10 cellular contexts compared by ENCODE assay signal in genomic region chr9:93131599-93132286, GRCh38. TPM values are rescaled to one million over a fixed set of nuclear protein-coding genes. Genes with fewer than 3 reads are reported as not detected.
A peak's percentile ranks its signal among the peaks of the same experiment; 100 is the strongest.
DNase-seq lines count a peak whose midpoint lies in the region; ATAC-seq, FAIRE-seq and TF ChIP-seq lines count a peak whose summit lies in the region.
"Had no signal": no experiment of that assay in that cellular context is flagged by ENCODE, and none has a peak within 500 bp of the region (broad histone marks: within the 10 kb centered on the region; RNA-seq: fewer than 3 reads in every experiment).

No MANE protein-coding gene starts in this region.

- no peak for FAIRE-seq in GM12878 (lab: Jason Lieb, UNC)
- FAIRE-seq: RCC 7860 had no signal

- H3K4me3 Mint-ChIP-seq in activated T-cell treated with anti-CD3 and anti-CD28 coated beads, Interleukin-2, amount 50 U/mL, for 72 hours = peak overlapping the region; percentile 94 to 96
- H3K4me3 Mint-ChIP-seq in memory B cell = no peak overlapping the region

- TF ChIP-seq CTCF in GM12878 (IDR thresholded peaks at IDR 0.05 in 2 of 3, conservative IDR thresholded peaks at IDR 0.05 in 1 of 3; ENCODE audit: control insufficient read depth in 2 of 3, extremely low read depth in 1 of 3, insufficient read depth in 1 of 3, low read depth in 3 of 3, low read length in 3 of 3) (no peak), thoracic aorta (IDR thresholded peaks at IDR 0.05) (no peak)

- intact Hi-C loops in GM12878 (cut with micrococcal nuclease; ENCODE audit: unreplicated experiment) = no loop called here

- H3K36me3 ChIP-seq in GM12878 (ENCODE audit: control insufficient read depth in 2 of 2, insufficient read depth in 2 of 2, low read length in 1 of 2) (no peaks in the 10 kb centered on the region), thoracic aorta (no peaks in the 10 kb centered on the region)

- H3K27ac ChIP-seq in GM12878 (ENCODE audit: control insufficient read depth, insufficient read depth) (no peak overlapping the region; the same call in 1 of the 2 replicates), thoracic aorta (peak overlapping the region; percentile 96 to 97)

- H3K4me3 ChIP-seq in GM12878 (no peak overlapping the region), thoracic aorta (peak overlapping the region; percentile 79)

- no peak overlapping the region for H3K9ac ChIP-seq in GM12878 (ENCODE audit: control insufficient read depth, insufficient read depth, low read length)

- BruUV-seq in GM12878 (replicated peaks; lab: Mats Ljungman, UMichigan) = no TSS peak

- TF ChIP-seq EP300 in GM12878 (IDR thresholded peaks at IDR 0.05; ENCODE audit: borderline replicate concordance in 1 of 2, control insufficient read depth in 1 of 2, low read depth in 2 of 2, low read length in 2 of 2) = no peak

- no peak for TF ChIP-seq RAD21 in GM12878 (IDR thresholded peaks at IDR 0.05; ENCODE audit: insufficient read depth, low read depth, low read length)

- H3K4me1 ChIP-seq in GM12878 (ENCODE audit: control insufficient read depth, insufficient read depth, low read length) (peaks cover 32% of the 10 kb centered on the region), thoracic aorta (ENCODE audit: control insufficient read depth in 1 of 2, low read depth in 2 of 2) (peaks cover 55 to 77% of the 10 kb centered on the region in 2 donors)

- H3K4me2 ChIP-seq in GM12878 (ENCODE audit: control insufficient read depth, insufficient read depth) = peak overlapping the region; percentile 95

- 70% methylated on average over 13 of the region's 13 CpGs for WGBS in GM12878 (ENCODE audit: insufficient coverage, insufficient replicate concordance, low lambda C conversion rate, missing lambda C conversion rate)

- CTCF ChIA-PET in GM12878 (lab: Yijun Ruan, JAX) = interaction anchor here (0.5 kb wide), 1 partner anchor 334 kb away, joined by 3 read pairs; no protein-coding TSS in a partner anchor

- TF ChIP-seq POLR2A in GM12878 (IDR thresholded peaks at IDR 0.05; ENCODE audit: low read depth, low read length) (no peak), erythroblast (IDR thresholded peaks at IDR 0.05; ENCODE audit: low read length) (no peak)

- no peak for ATAC-seq in activated T-cell treated with anti-CD3 and anti-CD28 coated beads, Interleukin-2, amount 50 U/mL, for 72 hours (replicated peaks in 1 of 2)
- ATAC-seq in GM12878 (no peak), memory B cell (ENCODE audit: low read depth) (no peak), thoracic aorta (ENCODE audit: insufficient number of reproducible peaks, low FRiP score, low read depth) (no peak), GM18909 (IDR thresholded peaks at IDR 0.05; ENCODE audit: poor library complexity, unreplicated experiment) (no peak), HG02798 (IDR thresholded peaks at IDR 0.05; ENCODE audit: poor library complexity, unreplicated experiment) (no peak)

- no peaks in the 10 kb centered on the region for H3K27me3 Mint-ChIP-seq in activated T-cell treated with anti-CD3 and anti-CD28 coated beads, Interleukin-2, amount 50 U/mL, for 72 hours (ENCODE audit: low read depth)
- no peaks in the 10 kb centered on the region for H3K27me3 Mint-ChIP-seq in memory B cell

- in situ Hi-C loops in GM12878 (cut with MboI) = no loop called here

- no peaks in the 10 kb centered on the region for H3K9me3 Mint-ChIP-seq in activated T-cell treated with anti-CD3 and anti-CD28 coated beads, Interleukin-2, amount 50 U/mL, for 72 hours
- H3K9me3 Mint-ChIP-seq in memory B cell = no peaks in the 10 kb centered on the region

- SMC1A ChIA-PET in GM12878 (lab: Charles Lee; ENCODE audit: uncharacterized antibody, unreplicated experiment) = interaction anchor here (1.2 to 2.5 kb wide), 2 partner anchors 12 to 23 kb away, joined by 4 to 6 read pairs; no protein-coding TSS in a partner anchor

- peak overlapping the region; percentile 84 for H3K27ac Mint-ChIP-seq in activated T-cell treated with anti-CD3 and anti-CD28 coated beads, Interleukin-2, amount 50 U/mL, for 72 hours
- H3K27ac Mint-ChIP-seq in memory B cell = peak overlapping the region; percentile 99

- DNase-seq in activated T-cell treated with anti-CD3 and anti-CD28 coated beads, Interleukin-2, amount 50 U/mL, for 72 hours = no peak
- DNase-seq in activated T-cell treated with anti-CD3 and anti-CD28 coated beads, Interleukin-2, amount 50 U/mL, for 1 hour = no peak
- DNase-seq in GM12878 (ENCODE audit: low read depth, low spot score) (no peak), memory B cell (ENCODE audit: low spot score in 2 of 2) (no peak), thoracic aorta (ENCODE audit: low spot score) (no peak), erythroblast (lab: John Stamatoyannopoulos, UW) (no peak)
- DNase-seq: NCI-H1417 had no signal

- no peak overlapping the region for H2AFZ ChIP-seq in GM12878 (ENCODE audit: control insufficient read depth, low read depth, low read length)

- POLR2A ChIA-PET in GM12878 (lab: Charles Lee) = interaction anchor here (0.5 to 1.0 kb wide), 3 partner anchors 11 to 81 kb away, joined by 3 to 5 read pairs (median 3); no protein-coding TSS in a partner anchor

- RAD21 ChIA-PET in GM12878 (lab: Charles Lee; ENCODE audit: unreplicated experiment) = interaction anchor here (5.4 kb wide), 1 partner anchor 23 kb away, joined by 21 read pairs; no protein-coding TSS in a partner anchor

- H3K27me3 ChIP-seq in GM12878 (replicated peaks in 1 of 2; ENCODE audit: control insufficient read depth in 2 of 2, insufficient read depth in 2 of 2, low read length in 1 of 2) (no peaks in the 10 kb centered on the region; a peak in 1 of 4 replicates), thoracic aorta (replicated peaks; ENCODE audit: insufficient read depth) (no peaks in the 10 kb centered on the region)

- peaks cover 86% of the 10 kb centered on the region for H3K4me1 Mint-ChIP-seq in activated T-cell treated with anti-CD3 and anti-CD28 coated beads, Interleukin-2, amount 50 U/mL, for 72 hours (ENCODE audit: low read depth)
- H3K4me1 Mint-ChIP-seq in memory B cell = peaks cover 18% of the 10 kb centered on the region

- peaks cover 4% of the 10 kb centered on the region in 2 donors for H3K36me3 Mint-ChIP-seq in activated T-cell treated with anti-CD3 and anti-CD28 coated beads, Interleukin-2, amount 50 U/mL, for 72 hours (ENCODE audit: insufficient read depth in 2 of 2)
- no peaks in the 10 kb centered on the region for H3K36me3 Mint-ChIP-seq in memory B cell

- H3K9me3 ChIP-seq in GM12878 (replicated peaks; ENCODE audit: control insufficient read depth, insufficient read depth, low read length) = no peaks in the 10 kb centered on the region
- no peaks in the 10 kb centered on the region for H3K9me3 ChIP-seq in thoracic aorta

- H4K20me1 ChIP-seq in GM12878 (ENCODE audit: control insufficient read depth, insufficient read depth) = no peaks in the 10 kb centered on the region

- peaks cover 12% of the 10 kb centered on the region for H3K79me2 ChIP-seq in GM12878 (ENCODE audit: control insufficient read depth, insufficient read depth, low read length)

RNA-seq across cellular contexts. Expression of gene NINJ1, which starts 2.3 kb away (rescaled TPM):
- 100 to 1,000 TPM; 121 to 124 TPM for total RNA-seq in activated T-cell treated with anti-CD3 and anti-CD28 coated beads, Interleukin-2, amount 50 U/mL, for 72 hours
- total RNA-seq in GM12878 (2013; cell fraction: nucleolus; rRNA removed) = 38.5 and 41.6 TPM in 2 replicates
- 18.6 and 23.0 TPM in 2 replicates for total RNA-seq in GM12878 (2014; rRNA removed)
- 8.0 TPM in 2 replicates for total RNA-seq in GM12878 (2014; rRNA removed; fragmentation: Illumina TruSeq; extraction: Trizol)
- 15.1 and 16.6 TPM in 2 replicates for total RNA-seq in GM12878 (2021)
- 13.3 TPM for polyA plus RNA-seq in GM12878 (2011; ENCODE audit: low read depth)
- polyA plus RNA-seq in GM12878 (2011; rRNA removed) = 12.7 and 33.5 TPM in 2 replicates
- 55.7 and 66.8 TPM in 2 replicates for polyA plus RNA-seq in GM12878 (2011; cell fraction: cytosol; rRNA removed)
- 48.8 and 50.5 TPM in 2 replicates for polyA plus RNA-seq in GM12878 (2011; cell fraction: nucleus; rRNA removed)
- polyA plus RNA-seq in GM12878 (2012) = 25.3 and 27.1 TPM in 2 replicates
- 2.5 and 8.7 TPM in 2 replicates for polyA plus RNA-seq in GM12878 (2014; fragmentation: Illumina TruSeq; extraction: Trizol)
- 1 to 10 TPM in 1 of 2 experiments, under 1 TPM in 1; 0.64 to 2.5 TPM for polyA plus RNA-seq in GM12878 (2014; fragmentation: Nextera tagmentation; extraction: Ambion mirVana)
- 23.7 and 27.5 TPM in 2 replicates for polyA plus RNA-seq in GM12878 (2014; rRNA removed)
- polyA plus RNA-seq in GM12878 (2016; fragmentation: Nextera tagmentation; extraction: Ambion mirVana) = 10 to 100 TPM; 19.1 to 19.3 TPM
- polyA minus RNA-seq in GM12878 (2011; rRNA and poly(A)+ RNA removed) = 21.6 and 36.2 TPM in 2 replicates
- polyA minus RNA-seq in GM12878 (2011; cell fraction: cytosol; rRNA and poly(A)+ RNA removed) = 14.6 and 15.7 TPM in 2 replicates
- 8.0 and 14.3 TPM in 2 replicates for polyA minus RNA-seq in GM12878 (2011; cell fraction: nucleus; rRNA and poly(A)+ RNA removed)
- 100 to 1,000 TPM in 1 of 2 donors, 10 to 100 TPM in 1; 71.2 to 194 TPM for total RNA-seq in thoracic aorta

RNA-seq across cellular contexts. Expression of gene CARD19, which starts 35.7 kb away (rescaled TPM):
- total RNA-seq in activated T-cell treated with anti-CD3 and anti-CD28 coated beads, Interleukin-2, amount 50 U/mL, for 72 hours = 10 to 100 TPM; 65.7 to 70.0 TPM
- total RNA-seq in GM12878 (2013; cell fraction: nucleolus; rRNA removed) = 9.7 and 10.4 TPM in 2 replicates
- total RNA-seq in GM12878 (2014; rRNA removed) (40.8 and 41.6 TPM in 2 replicates), GM12878 (2014; rRNA removed; fragmentation: Illumina TruSeq; extraction: Trizol) (12.0 and 13.3 TPM in 2 replicates), GM12878 (2021) (21.6 and 21.8 TPM in 2 replicates), thoracic aorta (100 to 1,000 TPM in 1 of 2 donors, 10 to 100 TPM in 1; 46.3 to 103 TPM)
- polyA plus RNA-seq in GM12878 (2011; ENCODE audit: low read depth) = 4.0 TPM
- polyA plus RNA-seq in GM12878 (2011; rRNA removed) (8.6 and 18.3 TPM in 2 replicates), GM12878 (2014; fragmentation: Illumina TruSeq; extraction: Trizol) (0.49 and 6.3 TPM in 2 replicates), GM12878 (2014; fragmentation: Nextera tagmentation; extraction: Ambion mirVana) (1 to 10 TPM in 1 of 2 experiments, under 1 TPM in 1; 0.61 to 3.3 TPM), GM12878 (2014; rRNA removed) (38.8 and 44.1 TPM in 2 replicates), GM12878 (2016; fragmentation: Nextera tagmentation; extraction: Ambion mirVana) (10 to 100 TPM; 23.3 to 27.7 TPM)
- polyA plus RNA-seq in GM12878 (2011; cell fraction: cytosol; rRNA removed) = 34.4 and 49.8 TPM in 2 replicates
- 47.7 and 53.9 TPM in 2 replicates for polyA plus RNA-seq in GM12878 (2011; cell fraction: nucleus; rRNA removed)
- polyA plus RNA-seq in GM12878 (2012) = 11.9 and 12.2 TPM in 2 replicates
- 7.7 and 10.7 TPM in 2 replicates for polyA minus RNA-seq in GM12878 (2011; rRNA and poly(A)+ RNA removed)
- polyA minus RNA-seq in GM12878 (2011; cell fraction: cytosol; rRNA and poly(A)+ RNA removed) = 6.0 and 6.9 TPM in 2 replicates
- 6.8 and 12.7 TPM in 2 replicates for polyA minus RNA-seq in GM12878 (2011; cell fraction: nucleus; rRNA and poly(A)+ RNA removed)

RNA-seq across cellular contexts. Expression of gene WNK2, which starts 52.2 kb away (rescaled TPM):
- 1 to 10 TPM in 1 of 2 donors, under 1 TPM in 1; 0.70 to 1.1 TPM for total RNA-seq in activated T-cell treated with anti-CD3 and anti-CD28 coated beads, Interleukin-2, amount 50 U/mL, for 72 hours
- not detected in 2 replicates for total RNA-seq in GM12878 (2013; cell fraction: nucleolus; rRNA removed)
- total RNA-seq in GM12878 (2014; rRNA removed) (not detected in 2 replicates), GM12878 (2014; rRNA removed; fragmentation: Illumina TruSeq; extraction: Trizol) (not detected in 2 replicates), GM12878 (2021) (0.08 and 0.15 TPM in 2 replicates), thoracic aorta (1 to 10 TPM in 1 of 2 donors, under 1 TPM in 1; 0.95 to 4.7 TPM)
- polyA plus RNA-seq in GM12878 (2011; ENCODE audit: low read depth) = not detected
- polyA plus RNA-seq in GM12878 (2011; rRNA removed) (not detected in 2 replicates), GM12878 (2014; fragmentation: Illumina TruSeq; extraction: Trizol) (not detected in 2 replicates), GM12878 (2014; fragmentation: Nextera tagmentation; extraction: Ambion mirVana) (not detected), GM12878 (2014; rRNA removed) (not detected in 2 replicates), GM12878 (2016; fragmentation: Nextera tagmentation; extraction: Ambion mirVana) (not detected)
- polyA plus RNA-seq in GM12878 (2011; cell fraction: cytosol; rRNA removed) = 0.01 TPM in 1 of 2 replicates, not detected in the other
- polyA plus RNA-seq in GM12878 (2011; cell fraction: nucleus; rRNA removed) = not detected in 2 replicates
- polyA plus RNA-seq in GM12878 (2012) = not detected in 2 replicates
- not detected in 2 replicates for polyA minus RNA-seq in GM12878 (2011; rRNA and poly(A)+ RNA removed)
- polyA minus RNA-seq in GM12878 (2011; cell fraction: cytosol; rRNA and poly(A)+ RNA removed) = not detected in 2 replicates
- polyA minus RNA-seq in GM12878 (2011; cell fraction: nucleus; rRNA and poly(A)+ RNA removed) = not detected in 2 replicates
